ENCODE assay signal across 4 cellular contexts in the genomic region with DNA sequence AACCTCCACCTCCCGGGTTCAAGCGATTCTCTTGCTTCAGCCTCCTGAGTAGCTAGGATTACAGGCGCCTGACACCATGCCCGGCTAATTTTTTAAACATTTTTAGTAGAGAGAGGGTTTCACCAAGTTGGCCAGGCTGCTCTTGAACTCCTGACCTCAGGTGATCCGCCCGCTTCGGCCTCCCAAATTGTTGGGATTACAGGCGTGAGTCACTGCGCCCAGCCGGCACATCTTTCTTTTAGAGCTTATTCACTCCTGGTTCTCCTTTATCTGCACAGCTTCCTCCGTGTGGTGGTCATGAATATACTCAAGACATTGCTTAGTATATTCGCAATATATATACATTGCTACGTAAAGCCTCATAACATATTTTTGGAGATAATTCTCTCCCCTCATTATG.
A peak's percentile ranks its signal among the peaks of the same experiment; 100 is the strongest.
DNase-seq lines count a peak whose midpoint lies in the region; ATAC-seq, FAIRE-seq and TF ChIP-seq lines count a peak whose summit lies in the region.
"Not testable (repeated sequence)": the region's sequence is repeated elsewhere in the genome, so short reads cannot be mapped to it uniquely, and the experiment has no call there.

No MANE protein-coding gene starts in this region.

- H2AK5ac ChIP-seq in trophoblast cell (ENCODE audit: low read length) = not testable (repeated sequence)

- not testable (repeated sequence) for H3K4me2 ChIP-seq in astrocyte (ENCODE audit: low read length); trophoblast cell (ENCODE audit: low read length)

- not testable (repeated sequence) for H4K91ac ChIP-seq in trophoblast cell (ENCODE audit: low read depth, low read length)

- H3K27me3 Mint-ChIP-seq in astrocyte (ENCODE audit: low read depth, unreplicated experiment); chondrocyte (ENCODE audit: low read depth): not testable (repeated sequence)

- not testable (repeated sequence) for H3K27me3 ChIP-seq in astrocyte (ENCODE audit: insufficient read depth, low read length); trophoblast cell (ENCODE audit: insufficient read depth, low read length)

- H3K9me3 ChIP-seq in astrocyte (ENCODE audit: insufficient read depth, low read depth, low read length); trophoblast cell (ENCODE audit: insufficient read depth, low read depth, low read length): not testable (repeated sequence)

- DNase-seq in astrocyte (ENCODE audit: low read depth); chondrocyte (ENCODE audit: low spot score): not testable (repeated sequence)
- DNase-seq in Right ventricle myocardium superior (peak; percentile 14), trophoblast cell (peak; percentile 39 to 46)

- not testable (repeated sequence) for H2BK5ac ChIP-seq in trophoblast cell (ENCODE audit: low read depth, low read length, poor library complexity)

- H2BK12ac ChIP-seq in trophoblast cell (ENCODE audit: low read length) = not testable (repeated sequence)

- H3K36me3 ChIP-seq in astrocyte (ENCODE audit: insufficient read depth, low read length); trophoblast cell (ENCODE audit: control insufficient read depth in 1 of 2, insufficient read depth in 2 of 2, low read length in 2 of 2): not testable (repeated sequence)

- not testable (repeated sequence) for H3K4me3 Mint-ChIP-seq in astrocyte (ENCODE audit: unreplicated experiment); chondrocyte (ENCODE audit: unreplicated experiment)

- not testable (repeated sequence) for H3K4me1 ChIP-seq in astrocyte (ENCODE audit: insufficient read depth, low read length); trophoblast cell (ENCODE audit: control insufficient read depth in 1 of 2, insufficient read depth in 2 of 2, low read length in 2 of 2)

- H3K18ac ChIP-seq in trophoblast cell (ENCODE audit: low read length) = not testable (repeated sequence)

- H3K14ac ChIP-seq in trophoblast cell (ENCODE audit: low read length) = not testable (repeated sequence)

- WGBS in trophoblast cell (ENCODE audit: extremely low coverage, insufficient coverage, insufficient read length) = no CpG with 5 or more reads among the region's 13 CpGs

- not testable (repeated sequence) for H3K4me1 Mint-ChIP-seq in astrocyte (ENCODE audit: low read depth, unreplicated experiment)
- peaks cover 11% of the 10 kb centered on the region for H3K4me1 Mint-ChIP-seq in chondrocyte (ENCODE audit: low read depth)

- H3K23ac ChIP-seq in trophoblast cell (ENCODE audit: low read length) = not testable (repeated sequence)

- H3K27ac Mint-ChIP-seq in astrocyte (ENCODE audit: unreplicated experiment) (peak overlapping the region; percentile 62), chondrocyte (ENCODE audit: unreplicated experiment) (peak overlapping the region; percentile 49)

- H3K27ac ChIP-seq in astrocyte (ENCODE audit: low read depth, low read length); trophoblast cell (ENCODE audit: low read depth, low read length): not testable (repeated sequence)

- not testable (repeated sequence) for H3K36me3 Mint-ChIP-seq in astrocyte (ENCODE audit: low read depth, unreplicated experiment)
- peaks cover 25% of the 10 kb centered on the region for H3K36me3 Mint-ChIP-seq in chondrocyte (ENCODE audit: low read depth)

- not testable (repeated sequence) for H4K20me1 ChIP-seq in astrocyte (ENCODE audit: insufficient read depth, low read length)

- TF ChIP-seq CTCF in astrocyte (IDR thresholded peaks at IDR 0.05; ENCODE audit: insufficient read depth, low read depth, low read length); chondrocyte (IDR thresholded peaks at IDR 0.05): not testable (repeated sequence)

- not testable (repeated sequence) for H3K4me3 ChIP-seq in astrocyte (ENCODE audit: insufficient read depth, low read depth, low read length); trophoblast cell (ENCODE audit: low read depth, low read length)

- not testable (repeated sequence) for H2BK120ac ChIP-seq in trophoblast cell (ENCODE audit: insufficient read depth, low read length, poor library complexity)

- not testable (repeated sequence) for H3K4ac ChIP-seq in trophoblast cell (ENCODE audit: low read depth, low read length)

- FAIRE-seq in astrocyte (lab: Jason Lieb, UNC) = not testable (repeated sequence)

- not testable (repeated sequence) for H3K9ac ChIP-seq in astrocyte (ENCODE audit: low read length); trophoblast cell (ENCODE audit: low read length)

- not testable (repeated sequence) for H3K9me3 Mint-ChIP-seq in astrocyte (ENCODE audit: unreplicated experiment); chondrocyte (ENCODE audit: low read depth)

- not testable (repeated sequence) for H2AFZ ChIP-seq in astrocyte (ENCODE audit: low read depth, low read length); trophoblast cell (ENCODE audit: insufficient read depth, low read length, poor library complexity)

- H3K79me2 ChIP-seq in astrocyte (ENCODE audit: insufficient read depth, low read length); trophoblast cell (ENCODE audit: control insufficient read depth, insufficient read depth, low read length, poor library complexity): not testable (repeated sequence)

- intact Hi-C loops in Right ventricle myocardium superior (cut with DNase I) = not testable (repeated sequence)

- not testable (repeated sequence) for H4K8ac ChIP-seq in trophoblast cell (ENCODE audit: low read depth, low read length)

- H3K79me1 ChIP-seq in trophoblast cell (ENCODE audit: low read length) = not testable (repeated sequence)

- H4K12ac ChIP-seq in trophoblast cell (ENCODE audit: low read depth, low read length) = not testable (repeated sequence)

- not testable (repeated sequence) for ATAC-seq in Right ventricle myocardium superior (ENCODE audit: poor library complexity)
